In genomic region chr1:119885903-119886783, GRCh38 we compare ENCODE assay signal across 8 cellular contexts.
A peak's percentile ranks its signal among the peaks of the same experiment; 100 is the strongest.
DNase-seq lines count a peak whose midpoint lies in the region; ATAC-seq lines count a peak whose summit lies in the region.

No MANE protein-coding gene starts in this region.

- DNase-seq in DMS53 (lab: John Stamatoyannopoulos, UW) (peak; percentile 52), T follicular helper cell (ENCODE audit: low read depth) (peak; percentile 19), amniotic epithelial cell (ENCODE audit: low read depth) (peak; percentile 37), iPS-NIHi7 (ENCODE audit: extremely low spot score) (peak; percentile 79), C1 segment of cervical spinal cord (lab: John Stamatoyannopoulos, UW) (no peak)
- peak; percentile 53 for DNase-seq in stimulated activated CD4-positive, alpha-beta T cell treated with anti-CD3 and anti-CD28 coated beads, Interleukin-4, amount 100 ng/mL, for 1 hour

- ATAC-seq in HG03025 (IDR thresholded peaks at IDR 0.05; ENCODE audit: low FRiP score, unreplicated experiment) (peak; percentile 51), GM21423 (IDR thresholded peaks at IDR 0.05; ENCODE audit: unreplicated experiment) (no peak)

Comparison
In these comparisons a context has a peak if more than half of its experiments do, and no peak if none do; other contexts are left out.
1. DNase-seq: peak in DMS53 (single experiment), T follicular helper cell (single experiment), amniotic epithelial cell (single experiment), iPS-NIHi7 (single experiment) and stimulated activated CD4-positive, alpha-beta T cell treated with anti-CD3 and anti-CD28 coated beads, Interleukin-4, amount 100 ng/mL, for 1 hour (single experiment); none in C1 segment of cervical spinal cord (0 of 14).